In genomic region chr2:229380101-229380625, GRCh38 we compare ENCODE assay signal across 23 cellular contexts.
"Had no signal": no experiment of that assay in that cellular context is flagged by ENCODE, and none has a peak within 500 bp of the region (broad histone marks: within the 10 kb centered on the region; RNA-seq: fewer than 3 reads in every experiment).

No MANE protein-coding gene starts in this region.

- H3K9me3 ChIP-seq: ovary, psoas muscle, right lobe of liver, thoracic aorta, thyroid gland, upper lobe of right lung had no signal

- H3K4me2 ChIP-seq: neural progenitor cell had no signal

- H3K27ac ChIP-seq: neural progenitor cell, ovary, parathyroid adenoma, psoas muscle, right lobe of liver, sigmoid colon, stomach, thoracic aorta, thyroid gland, tibial nerve, upper lobe of right lung, vagina had no signal

- H3K36me3 ChIP-seq: neural progenitor cell, ovary, right lobe of liver, sigmoid colon, stomach, thoracic aorta, thyroid gland, tibial nerve, upper lobe of right lung, vagina had no signal

- H3K9ac ChIP-seq: neural progenitor cell, parathyroid adenoma had no signal

- H2AFZ ChIP-seq: neural progenitor cell, parathyroid adenoma had no signal

- H3K27me3 ChIP-seq: neural progenitor cell, ovary, right lobe of liver, sigmoid colon, stomach, thyroid gland, tibial nerve, upper lobe of right lung, vagina had no signal

- DNase-seq: natural killer cell; occipital lobe; ovary; posterior cingulate gyrus; psoas muscle; right cardiac atrium; right lobe of liver; sigmoid colon; small intestine; stimulated activated CD4-positive, alpha-beta T cell treated with anti-CD3 and anti-CD28 coated beads, Interleukin-15, amount 100 ng/mL, for 24 hours; stimulated activated CD4-positive, alpha-beta T cell treated with anti-CD3 and anti-CD28 coated beads, Interleukin-2, amount 100 ng/mL, for 24 hours; stimulated activated CD4-positive, alpha-beta T cell treated with anti-CD3 and anti-CD28 coated beads, Interleukin-2, amount 100 ng/mL, for 48 hours; stimulated activated CD4-positive, alpha-beta T cell treated with anti-CD3 and anti-CD28 coated beads, Interleukin-4, amount 100 ng/mL, for 24 hours; stimulated activated naive B cell treated with anti-CD40 and anti-IgM and Interleukin-4, amounts not matched to agents 10 μg/mL and 1 μg/mL and 100 μg/mL, for 72 hours; stimulated activated naive CD4-positive, alpha-beta T cell treated with Interleukin-2 at 50 U/mL for 16 hours; stomach; thyroid gland; upper lobe of right lung had no signal

- H3K4me1 ChIP-seq: neural progenitor cell, parathyroid adenoma, psoas muscle, right lobe of liver, sigmoid colon, stomach, thyroid gland, tibial nerve, upper lobe of right lung, vagina had no signal

- H3K79me2 ChIP-seq: parathyroid adenoma had no signal

- H3K4me3 ChIP-seq: neural progenitor cell, ovary, psoas muscle, right lobe of liver, sigmoid colon, stomach, thoracic aorta, thyroid gland, tibial nerve, upper lobe of right lung, vagina had no signal
